In the genomic region with DNA sequence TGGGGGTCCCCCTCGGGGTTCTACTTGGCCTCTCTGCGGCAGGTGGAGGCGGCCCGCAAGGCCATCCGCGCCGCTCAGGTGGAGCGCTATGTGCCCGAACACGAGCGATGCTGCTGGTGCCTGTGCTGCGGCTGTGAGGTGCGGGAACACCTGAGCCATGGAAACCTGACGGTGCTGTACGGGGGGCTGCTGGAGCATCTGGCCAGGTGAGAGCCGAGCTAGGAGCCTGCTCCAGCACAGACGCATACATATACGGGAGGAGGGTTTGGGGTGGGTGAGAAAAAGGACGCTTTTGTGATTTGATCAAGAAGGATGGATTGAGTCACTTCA, we compare ENCODE assay signal across 6 cellular contexts. TPM values are rescaled to one million over a fixed set of nuclear protein-coding genes. Genes with fewer than 3 reads are reported as not detected.
DNase-seq lines count a peak whose midpoint lies in the region; ATAC-seq and TF ChIP-seq lines count a peak whose summit lies in the region.

No MANE protein-coding gene starts in this region.

- H3K27me3 Mint-ChIP-seq in WTC11 (ENCODE audit: low read depth), result no peaks in the 10 kb centered on the region

- 2% methylated on average over 19 of the region's 19 CpGs for WGBS in liver

- H3K36me3 Mint-ChIP-seq in WTC11, result peaks cover 41% of the 10 kb centered on the region

- ATAC-seq in WTC11, result peak; percentile 40

- peaks cover 3% of the 10 kb centered on the region for H3K9me3 Mint-ChIP-seq in WTC11

- DNase-seq in HFF-Myc (ENCODE audit: extremely low read depth, low read depth), result no peak
- DNase-seq in WTC11 (ENCODE audit: low spot score), result no peak
- DNase-seq in AG20443 (ENCODE audit: low spot score), result no peak
- no peak for DNase-seq in NCI-H82 (lab: John Stamatoyannopoulos, UW)
- DNase-seq in NOMO-1 treated with DMSO at 0.1 percent for 48 hours (lab: John Stamatoyannopoulos, UW; ENCODE audit: unreplicated experiment), result no peak

- peak overlapping the region; percentile 21 to 77 for H3K9ac ChIP-seq in liver (ENCODE audit: low read depth in 1 of 2, low read length in 2 of 2)

- peak overlapping the region; percentile 34 to 48 for H3K27ac ChIP-seq in liver (ENCODE audit: low read depth in 1 of 2, low read length in 2 of 2)

- no peaks in the 10 kb centered on the region for H3K9me3 ChIP-seq in liver (ENCODE audit: control insufficient read depth in 4 of 4, low read length in 3 of 4)

- no peaks in the 10 kb centered on the region for H3K27me3 ChIP-seq in liver (ENCODE audit: control insufficient read depth in 4 of 4, insufficient read depth in 4 of 4, low read length in 3 of 4)

- H3K36me3 ChIP-seq in liver (ENCODE audit: control insufficient read depth in 4 of 4, insufficient read depth in 3 of 4, low read depth in 1 of 4, low read length in 3 of 4), result peaks cover 0 to 14% (median 12%) of the 10 kb centered on the region in 4 donors

- no peak for TF ChIP-seq CTCF in HFF-Myc (IDR thresholded peaks at IDR 0.05; ENCODE audit: low read depth, low read length, missing control alignments)
- TF ChIP-seq CTCF in WTC11 (IDR thresholded peaks at IDR 0.05), result no peak
- TF ChIP-seq CTCF in liver (IDR thresholded peaks at IDR 0.05; ENCODE audit: low read depth, low read length, missing input control), result no peak

- peaks cover 26% of the 10 kb centered on the region for H3K4me1 Mint-ChIP-seq in WTC11

- TF ChIP-seq RAD21 in liver (IDR thresholded peaks at IDR 0.05), result no peak

- H3K4me3 Mint-ChIP-seq in WTC11, result peak overlapping the region; percentile 99

- CTCF ChIA-PET in WTC11 (lab: Charles Lee), result interaction anchor here (0.6 to 2.8 kb wide), 7 partner anchors 9 to 146 kb away, joined by 3 to 12 read pairs (median 3); partner anchors contain the start of genes HYOU1 and UPK2

- H3K4me3 ChIP-seq in HFF-Myc (replicated peaks; ENCODE audit: low read depth, low read length) (peak overlapping the region; percentile 89), liver (ENCODE audit: low read depth in 1 of 3, low read length in 3 of 3) (peak overlapping the region; percentile 85 to 93 (median 91))

- H3K4me1 ChIP-seq in liver (ENCODE audit: control insufficient read depth in 4 of 4, insufficient read depth in 4 of 4, low read length in 3 of 4), result peaks cover 1 to 21% (median 20%) of the 10 kb centered on the region in 4 donors

- H3K27ac Mint-ChIP-seq in WTC11, result peak overlapping the region; percentile 98

- POLR2A ChIA-PET in WTC11 (lab: Charles Lee), result interaction anchor here (0.5 to 1.0 kb wide), 4 partner anchors 9 to 58 kb away, joined by 3 to 9 read pairs (median 4); partner anchors contain the start of gene HYOU1

TF ChIP-seq in WTC11, 78 proteins besides CTCF, POLR2A, EP300 and RAD21 (continues in another document):
- TF ChIP-seq CBFB (CRISPR knock-in tag; IDR thresholded peaks at IDR 0.05; ENCODE audit: low read depth) (no peak), ZNF138 (CRISPR knock-in tag; conservative IDR thresholded peaks at IDR 0.05) (peak; percentile 84; the same call in 1 of the 2 replicates)
- TF ChIP-seq, protein P1, sequence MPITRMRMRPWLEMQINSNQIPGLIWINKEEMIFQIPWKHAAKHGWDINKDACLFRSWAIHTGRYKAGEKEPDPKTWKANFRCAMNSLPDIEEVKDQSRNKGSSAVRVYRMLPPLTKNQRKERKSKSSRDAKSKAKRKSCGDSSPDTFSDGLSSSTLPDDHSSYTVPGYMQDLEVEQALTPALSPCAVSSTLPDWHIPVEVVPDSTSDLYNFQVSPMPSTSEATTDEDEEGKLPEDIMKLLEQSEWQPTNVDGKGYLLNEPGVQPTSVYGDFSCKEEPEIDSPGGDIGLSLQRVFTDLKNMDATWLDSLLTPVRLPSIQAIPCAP (CRISPR knock-in tag; IDR thresholded peaks at IDR 0.05), result 0 out of 2 replicates have a peak, but pooled peaks have one; percentile 13
- TF ChIP-seq, protein P2, sequence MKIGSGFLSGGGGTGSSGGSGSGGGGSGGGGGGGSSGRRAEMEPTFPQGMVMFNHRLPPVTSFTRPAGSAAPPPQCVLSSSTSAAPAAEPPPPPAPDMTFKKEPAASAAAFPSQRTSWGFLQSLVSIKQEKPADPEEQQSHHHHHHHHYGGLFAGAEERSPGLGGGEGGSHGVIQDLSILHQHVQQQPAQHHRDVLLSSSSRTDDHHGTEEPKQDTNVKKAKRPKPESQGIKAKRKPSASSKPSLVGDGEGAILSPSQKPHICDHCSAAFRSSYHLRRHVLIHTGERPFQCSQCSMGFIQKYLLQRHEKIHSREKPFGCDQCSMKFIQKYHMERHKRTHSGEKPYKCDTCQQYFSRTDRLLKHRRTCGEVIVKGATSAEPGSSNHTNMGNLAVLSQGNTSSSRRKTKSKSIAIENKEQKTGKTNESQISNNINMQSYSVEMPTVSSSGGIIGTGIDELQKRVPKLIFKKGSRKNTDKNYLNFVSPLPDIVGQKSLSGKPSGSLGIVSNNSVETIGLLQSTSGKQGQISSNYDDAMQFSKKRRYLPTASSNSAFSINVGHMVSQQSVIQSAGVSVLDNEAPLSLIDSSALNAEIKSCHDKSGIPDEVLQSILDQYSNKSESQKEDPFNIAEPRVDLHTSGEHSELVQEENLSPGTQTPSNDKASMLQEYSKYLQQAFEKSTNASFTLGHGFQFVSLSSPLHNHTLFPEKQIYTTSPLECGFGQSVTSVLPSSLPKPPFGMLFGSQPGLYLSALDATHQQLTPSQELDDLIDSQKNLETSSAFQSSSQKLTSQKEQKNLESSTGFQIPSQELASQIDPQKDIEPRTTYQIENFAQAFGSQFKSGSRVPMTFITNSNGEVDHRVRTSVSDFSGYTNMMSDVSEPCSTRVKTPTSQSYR (CRISPR knock-in tag; IDR thresholded peaks at IDR 0.05), result no peak

TF ChIP-seq in liver, 16 proteins besides CTCF, POLR2A, EP300 and RAD21:
- no peak for TF ChIP-seq RXRA (IDR thresholded peaks at IDR 0.05)
- no peak for TF ChIP-seq NR2F2 (IDR thresholded peaks at IDR 0.05)
- no peak for TF ChIP-seq SP1 (IDR thresholded peaks at IDR 0.05)
- no peak for TF ChIP-seq EGR1 (IDR thresholded peaks at IDR 0.05; ENCODE audit: low read depth in 2 of 2)
- TF ChIP-seq FOXA2 (IDR thresholded peaks at IDR 0.05), result no peak
- TF ChIP-seq TAF1 (conservative IDR thresholded peaks at IDR 0.05), result no peak
- no peak for TF ChIP-seq YY1 (IDR thresholded peaks at IDR 0.05)
- no peak for TF ChIP-seq ATF3 (IDR thresholded peaks at IDR 0.05)

RNA-seq across cellular contexts. Expression of gene CENATAC, which starts 0.4 kb away (rescaled TPM):
- total RNA-seq in WTC11 (2021) (39.1 to 42.1 TPM (median 41.7 TPM) in 3 replicates), liver (10 to 100 TPM; 12.0 to 33.6 TPM)
- polyA plus RNA-seq in liver, result 10 to 100 TPM in 1 of 2 donors, 1 to 10 TPM in 1; 6.0 to 14.5 TPM

RNA-seq across cellular contexts. Expression of gene RPS25, which starts 19.8 kb away (rescaled TPM):
- total RNA-seq in WTC11 (2021) (1,349 to 1,504 TPM (median 1,464 TPM) in 3 replicates), liver (100 to 1,000 TPM; 228 to 294 TPM)
- polyA plus RNA-seq in liver, result 100 to 1,000 TPM; 477 to 499 TPM

RNA-seq across cellular contexts. Expression of gene TRAPPC4, which starts 20.2 kb away (rescaled TPM):
- total RNA-seq in WTC11 (2021), result 65.1 to 75.7 TPM (median 65.5 TPM) in 3 replicates
- total RNA-seq in liver, result 10 to 100 TPM; 32.8 to 35.7 TPM
- polyA plus RNA-seq in liver, result 10 to 100 TPM; 21.1 to 32.1 TPM

RNA-seq across cellular contexts. Expression of gene FOXR1, which starts 26.8 kb away (rescaled TPM):
- total RNA-seq in WTC11 (2021), result not detected in 3 replicates
- total RNA-seq in liver, result not detected
- not detected for polyA plus RNA-seq in liver

RNA-seq across cellular contexts. Expression of gene SLC37A4, which starts 32.3 kb away (rescaled TPM):
- 48.6 to 57.0 TPM (median 54.5 TPM) in 3 replicates for total RNA-seq in WTC11 (2021)
- 100 to 1,000 TPM in 1 of 2 donors, 10 to 100 TPM in 1; 62.7 to 184 TPM for total RNA-seq in liver
- polyA plus RNA-seq in liver, result 10 to 100 TPM; 93.8 to 98.7 TPM
